8 cellular contexts compared by ENCODE assay signal in genomic region chr2:17643031-17643615, GRCh38.
DNase-seq lines count a peak whose midpoint lies in the region; ATAC-seq and TF ChIP-seq lines count a peak whose summit lies in the region.

No MANE protein-coding gene starts in this region.

- no CpG with 5 or more reads among the region's 6 CpGs for WGBS in mesendoderm (ENCODE audit: extremely low coverage, insufficient coverage, low lambda C conversion rate)

- H4K5ac ChIP-seq in mesendoderm (ENCODE audit: low read length): no peak overlapping the region

- H3K4me2 ChIP-seq in mesendoderm (ENCODE audit: low read length): no peak overlapping the region

- DNase-seq in AG20443 (ENCODE audit: low spot score) (peak; percentile 94), HT-29 (ENCODE audit: low spot score) (peak; percentile 47), astrocyte of the spinal cord (ENCODE audit: low read depth, low spot score) (peak; percentile 96), mesendoderm (peak; percentile 85), SK-N-DZ (ENCODE audit: low spot score) (no peak), NCI-H128 (lab: John Stamatoyannopoulos, UW; ENCODE audit: unreplicated experiment) (no peak)
- DNase-seq in activated CD4-positive, CD25-positive, alpha-beta regulatory T cell treated with anti-CD3 and anti-CD28 coated beads, Interleukin-2, amount 50 U/mL, for 72 hours: no peak

- TF ChIP-seq CTCF in astrocyte of the spinal cord (IDR thresholded peaks at IDR 0.05; ENCODE audit: low read depth, low read length): no peak

- TF ChIP-seq POLR2A in GM18505 (IDR thresholded peaks at IDR 0.05; ENCODE audit: borderline replicate concordance, extremely low read depth, insufficient read depth, insufficient read length): no peak

- no peak overlapping the region for H2BK15ac ChIP-seq in mesendoderm (replicated peaks; ENCODE audit: low read depth)

- ATAC-seq in GM18505 (IDR thresholded peaks at IDR 0.05; ENCODE audit: unreplicated experiment): no peak

- no peaks in the 10 kb centered on the region for H3K79me1 ChIP-seq in mesendoderm (ENCODE audit: low read length)

- H3K4ac ChIP-seq in mesendoderm (ENCODE audit: low read depth, low read length): no peak overlapping the region

- H3K4me3 ChIP-seq in astrocyte of the spinal cord (ENCODE audit: low read depth, low read length): no peak overlapping the region
- no peak overlapping the region for H3K4me3 ChIP-seq in mesendoderm (ENCODE audit: low read length)

- H4K8ac ChIP-seq in mesendoderm (ENCODE audit: low read depth, low read length): no peak overlapping the region

- H3K9ac ChIP-seq in mesendoderm (ENCODE audit: low read length): no peak overlapping the region

- H3K23ac ChIP-seq in mesendoderm (ENCODE audit: low read length): no peak overlapping the region

- H3K4me1 ChIP-seq in mesendoderm (ENCODE audit: control insufficient read depth, low read depth, low read length): no peaks in the 10 kb centered on the region

- H3K27me3 ChIP-seq in mesendoderm (ENCODE audit: insufficient read depth, low read length, poor library complexity): no peaks in the 10 kb centered on the region

- no peak overlapping the region for H2BK5ac ChIP-seq in mesendoderm (ENCODE audit: low read length)

- no peaks in the 10 kb centered on the region for H3K79me2 ChIP-seq in mesendoderm (ENCODE audit: control insufficient read depth, insufficient read depth, low read length)

- H3K27ac ChIP-seq in mesendoderm (ENCODE audit: low read depth, low read length): no peak overlapping the region

- H2AK5ac ChIP-seq in mesendoderm (ENCODE audit: low read length): no peak overlapping the region

- H3K36me3 ChIP-seq in mesendoderm (ENCODE audit: control insufficient read depth, insufficient read depth, low read length): no peaks in the 10 kb centered on the region

- no peak overlapping the region for H2BK120ac ChIP-seq in mesendoderm (ENCODE audit: low read depth, low read length)

- no peak overlapping the region for H3K18ac ChIP-seq in mesendoderm (ENCODE audit: low read length)

- no peak overlapping the region for H3K56ac ChIP-seq in mesendoderm (ENCODE audit: low read length)

- in situ Hi-C loops in astrocyte of the spinal cord (cut with HindIII; ENCODE audit: low sequenced_read_pairs): no loop called here

Comparison
In these comparisons a context has a peak if more than half of its experiments do, and no peak if none do; other contexts are left out.
1. DNase-seq: peak in AG20443 (single experiment), HT-29 (single experiment), astrocyte of the spinal cord (single experiment) and mesendoderm (single experiment); none in SK-N-DZ (single experiment), activated CD4-positive, CD25-positive, alpha-beta regulatory T cell treated with anti-CD3 and anti-CD28 coated beads, Interleukin-2, amount 50 U/mL, for 72 hours (single experiment) and NCI-H128 (single experiment).